1 cellular context compared by ENCODE assay signal in the genomic region with DNA sequence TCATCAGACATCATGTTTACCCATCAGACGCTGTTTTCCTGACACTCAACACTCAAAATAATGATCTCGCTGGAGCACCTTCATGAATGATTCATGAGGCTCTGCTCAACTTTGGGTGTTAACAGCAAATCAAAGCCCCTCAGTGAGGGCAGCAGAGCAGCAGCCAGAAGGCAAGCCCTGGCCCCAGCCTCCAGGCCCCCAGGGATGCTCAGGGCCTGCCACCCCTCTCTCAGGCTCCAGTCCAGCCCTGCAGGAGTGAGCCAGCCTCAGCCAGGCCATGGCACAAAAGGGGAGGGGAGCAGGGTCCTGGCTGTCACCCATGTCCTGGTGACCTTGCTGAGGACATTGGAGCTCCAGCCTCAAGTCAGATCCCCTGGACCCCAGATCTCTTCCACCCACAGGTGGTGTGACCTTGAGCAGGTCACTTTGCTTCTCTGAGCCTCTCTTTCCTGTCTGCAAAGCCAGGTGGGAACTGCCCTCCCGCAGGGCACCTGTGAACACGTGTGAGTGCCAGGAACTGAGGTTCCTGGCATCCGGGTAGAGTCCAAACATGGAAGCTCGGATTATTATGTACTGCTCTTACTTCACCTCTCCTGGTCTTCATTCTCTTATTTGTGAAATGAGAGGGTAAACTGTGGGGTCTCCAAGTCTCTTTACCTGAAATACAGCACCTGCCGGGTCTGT.
TF ChIP-seq lines count a peak whose summit lies in the region.

No MANE protein-coding gene starts in this region.

TF ChIP-seq in H1, 55 proteins besides CTCF, POLR2A, EP300 and RAD21:
- TF ChIP-seq SIX5 (IDR thresholded peaks at IDR 0.05; ENCODE audit: low read depth, low read length) = no peak
- TF ChIP-seq EGR1 (IDR thresholded peaks at IDR 0.05; ENCODE audit: borderline replicate concordance, low read depth, low read length) = no peak
- TF ChIP-seq NRF1 (IDR thresholded peaks at IDR 0.05; ENCODE audit: low read depth, low read length) = no peak
- no peak for TF ChIP-seq FOSL1 (IDR thresholded peaks at IDR 0.05; ENCODE audit: insufficient read depth, low read depth, low read length)
- no peak for TF ChIP-seq JUN (IDR thresholded peaks at IDR 0.05; ENCODE audit: low read depth, low read length)
- no peak for TF ChIP-seq CHD7 (IDR thresholded peaks at IDR 0.05; ENCODE audit: insufficient replicate concordance, low read length)
- no peak for TF ChIP-seq YY1 (IDR thresholded peaks at IDR 0.05; ENCODE audit: low read depth, low read length)
- TF ChIP-seq BRCA1 (IDR thresholded peaks at IDR 0.05; ENCODE audit: low read depth, low read length) = no peak
- no peak for TF ChIP-seq TBP (IDR thresholded peaks at IDR 0.05; ENCODE audit: low read depth, low read length)
- TF ChIP-seq MAFK (IDR thresholded peaks at IDR 0.05; ENCODE audit: low read depth, low read length) = no peak
- no peak for TF ChIP-seq RXRA (IDR thresholded peaks at IDR 0.05; ENCODE audit: insufficient read depth, low read depth, low read length)
- no peak for TF ChIP-seq SIN3A (conservative IDR thresholded peaks at IDR 0.05 in 1 of 2, IDR thresholded peaks at IDR 0.05 in 1 of 2; ENCODE audit: low read depth in 1 of 2, low read length in 2 of 2)
- TF ChIP-seq RNF2 (IDR thresholded peaks at IDR 0.05; ENCODE audit: borderline replicate concordance, low read depth, low read length, missing control alignments, poor library complexity, severe bottlenecking) = no peak
- no peak for TF ChIP-seq KDM4A (IDR thresholded peaks at IDR 0.05; ENCODE audit: low read depth, low read length, severe bottlenecking)
- TF ChIP-seq JUND (IDR thresholded peaks at IDR 0.05; ENCODE audit: low read length) = no peak
- no peak for TF ChIP-seq SP4 (IDR thresholded peaks at IDR 0.05; ENCODE audit: low read length)
- no peak for TF ChIP-seq ZNF274 (IDR thresholded peaks at IDR 0.05; ENCODE audit: borderline replicate concordance, extremely low read depth, low read length)
- TF ChIP-seq CHD2 (IDR thresholded peaks at IDR 0.05; ENCODE audit: low read length) = no peak
